ENCODE assay signal across 8 cellular contexts in the genomic region with DNA sequence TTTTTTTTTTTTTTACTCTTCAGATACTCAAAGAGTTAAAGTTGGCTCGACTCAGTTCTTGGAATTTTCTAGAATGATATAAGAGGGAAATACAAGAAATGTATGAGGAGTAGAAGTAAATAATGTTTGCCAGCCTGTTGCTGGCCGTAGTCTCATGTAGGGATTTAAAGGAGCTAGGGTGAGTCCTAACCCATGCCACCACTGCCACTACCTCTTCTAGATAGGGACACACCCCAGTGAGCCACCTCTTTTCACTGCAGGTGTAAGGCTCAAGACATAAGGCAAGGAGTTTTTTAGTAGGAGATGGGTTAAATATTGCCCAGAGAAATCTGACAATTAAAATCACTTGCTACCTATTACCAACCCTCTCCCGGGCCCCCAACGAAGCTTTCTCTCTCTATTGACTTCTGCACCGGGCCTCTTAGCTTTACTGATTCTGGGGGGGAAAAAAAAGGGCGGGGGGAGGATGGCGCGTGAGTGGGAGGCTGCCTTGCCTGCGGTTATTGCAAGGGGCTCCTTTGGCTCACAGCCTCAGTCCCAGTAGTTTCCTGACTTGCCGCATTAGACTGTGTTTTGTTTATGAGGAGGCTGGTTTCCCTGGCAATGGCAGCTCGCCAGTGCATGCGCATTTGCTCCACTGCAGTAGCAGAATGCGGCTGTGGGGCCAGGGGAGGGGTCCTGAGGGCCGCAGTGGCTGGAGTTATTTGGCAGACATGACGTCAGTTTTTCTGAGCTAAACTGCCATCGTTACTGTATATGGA. TPM values are rescaled to one million over a fixed set of nuclear protein-coding genes. Genes with fewer than 3 reads are reported as not detected.
DNase-seq lines count a peak whose midpoint lies in the region; FAIRE-seq and TF ChIP-seq lines count a peak whose summit lies in the region.

No MANE protein-coding gene starts in this region.

- no peaks in the 10 kb centered on the region for H3K9me3 ChIP-seq in breast epithelium
- no peaks in the 10 kb centered on the region for H3K9me3 ChIP-seq in stomach smooth muscle (ENCODE audit: control insufficient read depth in 2 of 2, low read length in 2 of 2)

- TF ChIP-seq CTCF in breast epithelium (IDR thresholded peaks at IDR 0.05) (no peak), D721Med (IDR thresholded peaks at IDR 0.05; ENCODE audit: insufficient read depth, missing control alignments) (no peak)

- intact Hi-C loops in breast epithelium (cut with DNase I; ENCODE audit: low total_unique reads) = no loop called here

- H3K4me3 ChIP-seq in breast epithelium (peak overlapping the region; percentile 20 to 42 (median 28)), stomach smooth muscle (ENCODE audit: low read length in 2 of 2) (peak overlapping the region; percentile 53 to 63)

- H3K4me1 ChIP-seq in breast epithelium (no peaks in the 10 kb centered on the region), stomach smooth muscle (ENCODE audit: control insufficient read depth, insufficient read depth, low read length) (peaks cover 6% of the 10 kb centered on the region)

- no peak for TF ChIP-seq POLR2A in breast epithelium (IDR thresholded peaks at IDR 0.05)

- H3K27ac ChIP-seq in breast epithelium (no peak overlapping the region), stomach smooth muscle (ENCODE audit: low read length) (peak overlapping the region; percentile 58)

- H3K36me3 ChIP-seq in breast epithelium (no peaks in the 10 kb centered on the region), stomach smooth muscle (ENCODE audit: control insufficient read depth in 2 of 2, insufficient read depth in 2 of 2, low read length in 2 of 2) (no peaks in the 10 kb centered on the region)

- peaks cover 0 to 34% of the 10 kb centered on the region in 2 donors for H3K27me3 ChIP-seq in breast epithelium
- peaks cover 0 to 13% of the 10 kb centered on the region in 2 donors for H3K27me3 ChIP-seq in stomach smooth muscle (ENCODE audit: control insufficient read depth in 1 of 2, insufficient read depth in 2 of 2, low read length in 2 of 2)

- H3K9ac ChIP-seq in stomach smooth muscle (ENCODE audit: low read length in 2 of 2) = peak overlapping the region in 1 of 2 donors; percentile 51

- no peak for FAIRE-seq in D721Med (lab: Jason Lieb, UNC)

- DNase-seq in NCI-H82 (lab: John Stamatoyannopoulos, UW) (peak; percentile 9), NCI-H82 treated with DMSO at 0.1 percent for 48 hours (lab: John Stamatoyannopoulos, UW; ENCODE audit: unreplicated experiment) (no peak), NCI-H774 (lab: John Stamatoyannopoulos, UW) (peak; percentile 0), breast epithelium (ENCODE audit: low spot score in 2 of 2) (peak; percentile 32 to 52), kidney tubule cell (ENCODE audit: low spot score) (peak; percentile 63), D721Med (ENCODE audit: insufficient read length, low spot score) (no peak), activated gamma-delta T cell (lab: John Stamatoyannopoulos, UW) (no peak)

RNA-seq across cellular contexts. Expression of a gene that starts 3.0 kb away (rescaled TPM):
- total RNA-seq in breast epithelium = 100 to 1,000 TPM in 2 of 3 donors, 10 to 100 TPM in 1; 90.1 to 616 (median 133) TPM

Comparison
In these comparisons a context has a peak if more than half of its experiments do, and no peak if none do; other contexts are left out.
1. DNase-seq: peak in NCI-H82 (single experiment), NCI-H774 (single experiment), breast epithelium (2 of 2) and kidney tubule cell (single experiment); none in NCI-H82 treated with DMSO at 0.1 percent for 48 hours (single experiment), D721Med (single experiment) and activated gamma-delta T cell (single experiment).